In the genomic region with DNA sequence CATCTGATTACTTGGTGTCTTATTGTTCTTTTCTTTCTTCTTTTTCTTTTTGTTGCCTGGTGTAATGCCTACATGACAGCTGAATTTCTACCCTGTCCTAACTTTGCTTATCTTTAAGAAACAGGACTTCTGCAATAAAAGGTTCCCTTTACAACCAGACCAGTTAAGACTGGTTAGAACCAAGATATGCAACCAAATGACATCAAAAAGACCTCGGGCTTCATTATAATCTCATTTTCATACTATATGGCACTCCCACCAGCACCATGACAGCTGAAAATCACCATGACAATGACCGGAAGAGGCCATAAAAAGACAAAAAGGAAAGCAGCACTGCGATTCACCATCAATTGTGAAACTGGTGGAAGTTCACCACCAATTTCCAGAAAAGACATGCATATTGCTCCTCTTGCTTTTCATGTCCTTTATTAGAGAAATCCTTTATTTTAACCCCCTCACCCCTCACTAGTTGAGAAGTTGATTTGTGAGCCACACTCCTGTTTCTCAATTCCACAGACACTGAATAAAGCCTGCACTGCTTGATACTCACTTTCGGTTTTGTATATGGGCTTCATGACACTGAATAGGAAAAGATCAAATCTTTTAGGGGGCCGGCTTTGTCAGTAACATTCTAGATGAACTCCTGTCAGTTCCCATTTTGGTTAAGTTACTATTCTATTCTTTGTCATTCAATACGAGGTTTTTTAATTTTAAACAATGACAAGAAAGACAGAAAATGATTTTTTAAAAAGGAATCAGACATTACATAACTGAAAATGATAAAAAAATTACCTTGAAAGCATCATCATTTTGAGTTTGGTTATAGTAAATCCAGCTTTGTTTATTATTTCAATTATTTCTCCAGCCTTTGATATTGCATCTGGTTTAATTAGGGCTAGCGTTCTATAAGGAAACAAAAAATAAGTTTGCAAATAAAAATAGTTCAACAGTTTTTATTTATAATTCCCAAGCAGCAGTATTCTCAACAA, we compare ENCODE assay signal across 10 cellular contexts.
DNase-seq lines count a peak whose midpoint lies in the region; ATAC-seq and TF ChIP-seq lines count a peak whose summit lies in the region.
"Had no signal": no experiment of that assay in that cellular context is flagged by ENCODE, and none has a peak within 500 bp of the region (broad histone marks: within the 10 kb centered on the region; RNA-seq: fewer than 3 reads in every experiment).

No MANE protein-coding gene starts in this region.

- DNase-seq in stimulated activated naive CD8-positive, alpha-beta T cell treated with anti-CD3 and anti-CD28 coated beads, Interleukin-15, Interleukin-2, amounts not matched to agents 100 U/mL and 50 U/mL, for 24 hours: no peak
- DNase-seq in C1 segment of cervical spinal cord (lab: John Stamatoyannopoulos, UW) (no peak), coronary artery (ENCODE audit: low spot score) (no peak), SW480 (ENCODE audit: low spot score) (no peak)
- DNase-seq in stimulated activated CD4-positive, alpha-beta T cell treated with anti-CD3 and anti-CD28 coated beads, Interleukin-2, amount 100 ng/mL, for 24 hours: no peak
- DNase-seq: DND-41, left lung had no signal

- no peaks in the 10 kb centered on the region for H3K27me3 Mint-ChIP-seq in stimulated activated naive CD8-positive, alpha-beta T cell treated with anti-CD3 and anti-CD28 coated beads, Interleukin-15, Interleukin-2, amounts not matched to agents 100 ng/mL and 50 ng/mL, for 24 hours
- no peaks in the 10 kb centered on the region for H3K27me3 Mint-ChIP-seq in activated naive CD8-positive, alpha-beta T cell

- H3K9me3 Mint-ChIP-seq in stimulated activated naive CD8-positive, alpha-beta T cell treated with anti-CD3 and anti-CD28 coated beads, Interleukin-15, Interleukin-2, amounts not matched to agents 100 ng/mL and 50 ng/mL, for 24 hours: no peaks in the 10 kb centered on the region
- H3K9me3 Mint-ChIP-seq in activated naive CD8-positive, alpha-beta T cell (ENCODE audit: low read depth): peaks cover 5% of the 10 kb centered on the region

- ATAC-seq in stimulated activated naive CD8-positive, alpha-beta T cell treated with anti-CD3 and anti-CD28 coated beads, Interleukin-15, Interleukin-2, amounts not matched to agents 100 U/mL and 50 U/mL, for 24 hours: no peak
- peak; percentile 65 for ATAC-seq in HG03103 (IDR thresholded peaks at IDR 0.05; ENCODE audit: low read depth, unreplicated experiment)
- ATAC-seq: left lung had no signal

- H3K36me3 Mint-ChIP-seq in stimulated activated naive CD8-positive, alpha-beta T cell treated with anti-CD3 and anti-CD28 coated beads, Interleukin-15, Interleukin-2, amounts not matched to agents 100 ng/mL and 50 ng/mL, for 24 hours (ENCODE audit: low read depth): peaks cover 32% of the 10 kb centered on the region
- H3K36me3 Mint-ChIP-seq in activated naive CD8-positive, alpha-beta T cell: peaks cover 41% of the 10 kb centered on the region

- H3K27ac Mint-ChIP-seq in stimulated activated naive CD8-positive, alpha-beta T cell treated with anti-CD3 and anti-CD28 coated beads, Interleukin-15, Interleukin-2, amounts not matched to agents 100 ng/mL and 50 ng/mL, for 24 hours: peak overlapping the region; percentile 50
- H3K27ac Mint-ChIP-seq in activated naive CD8-positive, alpha-beta T cell: peak overlapping the region; percentile 8

- H3K4me1 Mint-ChIP-seq in stimulated activated naive CD8-positive, alpha-beta T cell treated with anti-CD3 and anti-CD28 coated beads, Interleukin-15, Interleukin-2, amounts not matched to agents 100 ng/mL and 50 ng/mL, for 24 hours (ENCODE audit: low read depth): peaks cover 26% of the 10 kb centered on the region
- H3K4me1 Mint-ChIP-seq in activated naive CD8-positive, alpha-beta T cell (ENCODE audit: low read depth): peaks cover 17% of the 10 kb centered on the region

- TF ChIP-seq CTCF in coronary artery (IDR thresholded peaks at IDR 0.05): no peak

- no peak overlapping the region for H3K4me3 ChIP-seq in coronary artery
- H3K4me3 ChIP-seq: left lung had no signal

- peak overlapping the region; percentile 61 for H3K4me3 Mint-ChIP-seq in stimulated activated naive CD8-positive, alpha-beta T cell treated with anti-CD3 and anti-CD28 coated beads, Interleukin-15, Interleukin-2, amounts not matched to agents 100 ng/mL and 50 ng/mL, for 24 hours
- peak overlapping the region; percentile 81 for H3K4me3 Mint-ChIP-seq in activated naive CD8-positive, alpha-beta T cell

- H3K27ac ChIP-seq in coronary artery: no peak overlapping the region
- H3K27ac ChIP-seq: left lung had no signal
